ENCODE assay signal across 16 cellular contexts in the genomic region with DNA sequence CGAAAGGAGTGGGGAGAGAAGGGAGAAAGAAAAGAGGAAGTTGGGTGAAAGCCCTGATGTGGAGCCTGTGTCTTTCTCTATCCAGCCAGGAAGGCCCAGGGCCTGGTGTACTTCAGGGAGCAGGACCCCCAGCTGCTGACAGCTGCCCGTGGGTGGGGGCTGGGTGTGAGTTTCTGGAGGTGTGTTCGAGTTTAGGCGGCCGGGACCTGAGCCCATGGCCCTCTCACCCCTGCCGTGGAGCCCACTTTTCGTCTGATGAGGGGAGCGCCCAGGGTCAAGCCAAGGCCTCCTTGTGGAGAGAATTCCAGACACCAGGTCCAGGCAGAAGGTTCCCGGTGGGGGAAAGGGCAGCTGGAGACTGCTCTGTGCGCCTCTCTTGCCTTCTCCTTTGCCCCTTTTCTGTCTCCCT. TPM values are rescaled to one million over a fixed set of nuclear protein-coding genes. Genes with fewer than 3 reads are reported as not detected.
DNase-seq lines count a peak whose midpoint lies in the region; ATAC-seq lines count a peak whose summit lies in the region.
"Had no signal": no experiment of that assay in that cellular context is flagged by ENCODE, and none has a peak within 500 bp of the region (broad histone marks: within the 10 kb centered on the region; RNA-seq: fewer than 3 reads in every experiment).

No MANE protein-coding gene starts in this region.

- intact Hi-C loops in posterior vena cava (cut with DNase I) = no loop called here

- H3K36me3 Mint-ChIP-seq in central memory CD8-positive, alpha-beta T cell (ENCODE audit: insufficient read depth) = no peaks in the 10 kb centered on the region

- DNase-seq in SIG-M5 treated with dmso at 0.1 percent for 504 hours (lab: John Stamatoyannopoulos, UW; ENCODE audit: unreplicated experiment) (peak; percentile 60), SIG-M5 (lab: John Stamatoyannopoulos, UW) (no peak), MV-4-11 (lab: John Stamatoyannopoulos, UW) (peak; percentile 33), posterior vena cava (ENCODE audit: low spot score) (peak; percentile 61), 8988T (no peak), NCI-H2227 treated with DMSO at 0.1 percent for 48 hours (lab: John Stamatoyannopoulos, UW) (no peak), DMS114 treated with DMSO at 0.1 percent for 48 hours (lab: John Stamatoyannopoulos, UW; ENCODE audit: unreplicated experiment) (no peak)
- no peak for DNase-seq in central memory CD8-positive, alpha-beta T cell (ENCODE audit: low spot score in 2 of 2)
- DNase-seq: activated CD4-positive, alpha-beta T cell treated with anti-CD3 and anti-CD28 coated beads for 36 hours; NCI-H1436 treated with DMSO at 0.1 percent for 48 hours; NCI-H526 treated with DMSO at 0.1 percent for 48 hours; SJCRH30; thyroid gland had no signal

- H3K4me3 Mint-ChIP-seq in central memory CD8-positive, alpha-beta T cell = peak overlapping the region; percentile 75

- ATAC-seq in central memory CD8-positive, alpha-beta T cell (replicated peaks; ENCODE audit: extremely low read depth, poor library complexity, severe bottlenecking) = no peak
- ATAC-seq: A549; activated CD4-positive, alpha-beta T cell treated with anti-CD3 and anti-CD28 coated beads for 36 hours had no signal

- peaks cover 39% of the 10 kb centered on the region for H3K4me1 Mint-ChIP-seq in central memory CD8-positive, alpha-beta T cell

- peaks cover 92% of the 10 kb centered on the region for H3K27me3 Mint-ChIP-seq in central memory CD8-positive, alpha-beta T cell

- no peaks in the 10 kb centered on the region for H3K9me3 Mint-ChIP-seq in central memory CD8-positive, alpha-beta T cell

- no peak overlapping the region for H3K27ac Mint-ChIP-seq in central memory CD8-positive, alpha-beta T cell (ENCODE audit: low read depth)
- H3K27ac Mint-ChIP-seq: activated CD4-positive, alpha-beta T cell treated with anti-CD3 and anti-CD28 coated beads for 36 hours had no signal

RNA-seq across cellular contexts. Expression of a gene that starts 2.2 kb away (rescaled TPM):
- total RNA-seq in posterior vena cava = not detected
- total RNA-seq: activated CD4-positive, alpha-beta T cell treated with anti-CD3 and anti-CD28 coated beads for 36 hours; H4; HT1080; thyroid gland had no signal

Comparison
In these comparisons a context has a peak if more than half of its experiments do, and no peak if none do; other contexts are left out.
1. DNase-seq: peak in SIG-M5 treated with dmso at 0.1 percent for 504 hours (single experiment), MV-4-11 (single experiment) and posterior vena cava (single experiment); none in SIG-M5 (single experiment), central memory CD8-positive, alpha-beta T cell (0 of 2), 8988T (single experiment), NCI-H2227 treated with DMSO at 0.1 percent for 48 hours (single experiment) and DMS114 treated with DMSO at 0.1 percent for 48 hours (single experiment).